8 cellular contexts compared by ENCODE assay signal in the genomic region with DNA sequence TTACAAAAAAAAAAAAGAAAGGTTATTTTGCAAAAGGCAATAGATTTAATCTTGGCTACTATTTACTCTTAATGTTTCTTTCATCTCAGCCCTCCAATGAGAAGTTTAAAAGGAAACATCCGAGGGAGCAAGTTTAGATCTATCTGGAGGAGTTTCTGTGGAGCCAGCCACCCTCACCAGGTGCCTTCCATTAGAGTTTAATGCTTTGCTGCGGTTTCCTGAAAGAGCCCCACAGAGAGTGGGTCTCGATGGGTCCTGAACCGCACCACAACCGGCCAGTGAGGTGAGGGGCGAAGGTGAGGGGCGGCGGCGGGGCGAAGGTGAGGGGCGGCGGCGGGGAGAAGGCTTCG. TPM values are rescaled to one million over a fixed set of nuclear protein-coding genes. Genes with fewer than 3 reads are reported as not detected.
DNase-seq lines count a peak whose midpoint lies in the region; ATAC-seq and TF ChIP-seq lines count a peak whose summit lies in the region.

No MANE protein-coding gene starts in this region.

- TF ChIP-seq POLR2A in IMR-90 (IDR thresholded peaks at IDR 0.05; ENCODE audit: low read depth, low read length) (no peak), testis (IDR thresholded peaks at IDR 0.05) (no peak)

- H3K4me3 ChIP-seq in IMR-90 (ENCODE audit: insufficient read depth, low read depth, low read length) = peak overlapping the region; percentile 69
- peak overlapping the region; percentile 86 to 91 for H3K4me3 ChIP-seq in testis

- no peak overlapping the region for H4K91ac ChIP-seq in IMR-90 (ENCODE audit: insufficient read depth, low read depth, low read length)

- no peak overlapping the region for H2AK9ac ChIP-seq in IMR-90 (replicated peaks; ENCODE audit: low read depth, low read length, poor library complexity)

- peaks cover 10% of the 10 kb centered on the region for H3K4me1 Mint-ChIP-seq in activated T-cell treated with anti-CD3 and anti-CD28 coated beads, Interleukin-2, amount 50 U/mL, for 72 hours (ENCODE audit: low read depth)
- peaks cover 64% of the 10 kb centered on the region for H3K4me1 Mint-ChIP-seq in brain

- H3K27me3 ChIP-seq in IMR-90 (ENCODE audit: control insufficient read depth, insufficient read depth, low read length) (no peaks in the 10 kb centered on the region), layer of hippocampus (ENCODE audit: control insufficient read depth, insufficient read depth, low read length) (no peaks in the 10 kb centered on the region), testis (no peaks in the 10 kb centered on the region)

- H2BK20ac ChIP-seq in IMR-90 (ENCODE audit: low read depth, low read length) = no peak overlapping the region

- H3K79me1 ChIP-seq in IMR-90 (ENCODE audit: low read depth in 1 of 2, low read length in 2 of 2) = no peaks in the 10 kb centered on the region

- H3K56ac ChIP-seq in IMR-90 (ENCODE audit: extremely low read depth, insufficient read depth, low read length) = no peak overlapping the region

- H2BK15ac ChIP-seq in IMR-90 (ENCODE audit: low read depth, low read length) = no peak overlapping the region

- ATAC-seq in activated T-cell treated with anti-CD3 and anti-CD28 coated beads, Interleukin-2, amount 50 U/mL, for 72 hours (replicated peaks in 1 of 2) = no peak
- no peak; the same call in 1 of the 2 replicates for ATAC-seq in IMR-90 (ENCODE audit: low read depth)
- no peak for ATAC-seq in HG03135 (IDR thresholded peaks at IDR 0.05; ENCODE audit: unreplicated experiment)

- TF ChIP-seq RAD21 in IMR-90 (IDR thresholded peaks at IDR 0.05; ENCODE audit: low read length) = no peak

- TF ChIP-seq CTCF in IMR-90 (conservative IDR thresholded peaks at IDR 0.05; ENCODE audit: low read depth, low read length) (no peak), brain (conservative IDR thresholded peaks at IDR 0.05) (no peak), testis (IDR thresholded peaks at IDR 0.05) (no peak)

- no peak overlapping the region for H3K9ac ChIP-seq in IMR-90 (ENCODE audit: low read depth, low read length)

- no peak for DNase-seq in activated T-cell treated with anti-CD3 and anti-CD28 coated beads, Interleukin-2, amount 50 U/mL, for 72 hours
- DNase-seq in activated T-cell treated with anti-CD3 and anti-CD28 coated beads, Interleukin-2, amount 50 U/mL, for 48 hours = no peak
- DNase-seq in IMR-90 (no peak), testis (peak; percentile 25)
- DNase-seq in effector CD8-positive, alpha-beta T cell (lab: John Stamatoyannopoulos, UW) = no peak

- no peaks in the 10 kb centered on the region for H3K27me3 Mint-ChIP-seq in activated T-cell treated with anti-CD3 and anti-CD28 coated beads, Interleukin-2, amount 50 U/mL, for 72 hours (ENCODE audit: low read depth)
- peaks cover 11% of the 10 kb centered on the region for H3K27me3 Mint-ChIP-seq in brain

- H2BK120ac ChIP-seq in IMR-90 (ENCODE audit: low read depth, low read length) = no peak overlapping the region

- no peak overlapping the region for H3K23ac ChIP-seq in IMR-90 (ENCODE audit: low read depth, low read length)

- H3K18ac ChIP-seq in IMR-90 (ENCODE audit: low read depth, low read length) = no peak overlapping the region

- H3K14ac ChIP-seq in IMR-90 (replicated peaks; ENCODE audit: low read depth, low read length) = no peak overlapping the region

- WGBS in IMR-90 (ENCODE audit: extremely low coverage in 2 of 2, insufficient read length in 1 of 2), 2 experiments = no CpG with 5 or more reads among the region's 14 CpGs
- WGBS in testis, 2 donors = 0% methylated on average over 10 to 14 of the region's 14 CpGs

- H3K4me1 ChIP-seq in IMR-90 (ENCODE audit: control insufficient read depth, insufficient read depth, low read length) (no peaks in the 10 kb centered on the region), testis (peaks cover 22% of the 10 kb centered on the region)

- peak overlapping the region; percentile 63 for H3K4me2 ChIP-seq in IMR-90 (ENCODE audit: low read depth, low read length)

- H3K27ac ChIP-seq in IMR-90 (ENCODE audit: insufficient read depth, low read length) (no peak overlapping the region), layer of hippocampus (ENCODE audit: low read depth, low read length) (peak overlapping the region; percentile 86), testis (peak overlapping the region; percentile 90 to 93)

- H3K4me3 Mint-ChIP-seq in activated T-cell treated with anti-CD3 and anti-CD28 coated beads, Interleukin-2, amount 50 U/mL, for 72 hours = peak overlapping the region; percentile 89 to 92
- H3K4me3 Mint-ChIP-seq in brain = peak overlapping the region; percentile 87 to 98 (median 95)

- H3K9me3 ChIP-seq in IMR-90 (ENCODE audit: control insufficient read depth, insufficient read depth, low read length) = no peaks in the 10 kb centered on the region
- no peaks in the 10 kb centered on the region for H3K9me3 ChIP-seq in testis

- no peak overlapping the region for H2AK5ac ChIP-seq in IMR-90 (ENCODE audit: low read depth, low read length)

- CTCF ChIA-PET in IMR-90 (lab: Yijun Ruan, JAX) = no interaction called here

- peak overlapping the region; percentile 98 for H2AFZ ChIP-seq in IMR-90 (replicated peaks; ENCODE audit: low read length, poor library complexity)

- no peak overlapping the region for H3K4ac ChIP-seq in IMR-90 (ENCODE audit: low read depth, low read length)

- in situ Hi-C loops in IMR-90 (cut with MboI; ENCODE audit: low sequenced_read_pairs) = loop anchor here (25.0 kb wide), 1 partner anchor 1315 kb away; no protein-coding TSS in a partner anchor

- no peak overlapping the region for H2BK5ac ChIP-seq in IMR-90 (ENCODE audit: low read depth, low read length, poor library complexity, severe bottlenecking)

- no peak overlapping the region for H4K8ac ChIP-seq in IMR-90 (ENCODE audit: low read depth in 2 of 2, low read length in 2 of 2)

- POLR2A ChIA-PET in IMR-90 (lab: Charles Lee; ENCODE audit: unreplicated experiment) = no interaction called here

- peaks cover 0 to 3% of the 10 kb centered on the region in 2 donors for H3K36me3 Mint-ChIP-seq in activated T-cell treated with anti-CD3 and anti-CD28 coated beads, Interleukin-2, amount 50 U/mL, for 72 hours (ENCODE audit: insufficient read depth in 2 of 2)
- H3K36me3 Mint-ChIP-seq in brain = no peaks in the 10 kb centered on the region

- no peaks in the 10 kb centered on the region for H4K20me1 ChIP-seq in IMR-90 (ENCODE audit: insufficient read depth, low read length)

- peaks cover 2% of the 10 kb centered on the region in 2 donors for H3K9me3 Mint-ChIP-seq in activated T-cell treated with anti-CD3 and anti-CD28 coated beads, Interleukin-2, amount 50 U/mL, for 72 hours
- H3K9me3 Mint-ChIP-seq in brain = peaks cover 0 to 8% (median 3%) of the 10 kb centered on the region in 5 experiments

- dilution Hi-C loops in IMR-90 (cut with HindIII; ENCODE audit: low sequenced_read_pairs, unreplicated experiment) = no loop called here

- H3K9me1 ChIP-seq in IMR-90 (ENCODE audit: insufficient read depth, low read length) = no peaks in the 10 kb centered on the region

- BruUV-seq in IMR-90 (replicated peaks; lab: Mats Ljungman, UMichigan) = no TSS peak

- H4K5ac ChIP-seq in IMR-90 (ENCODE audit: low read depth, low read length) = no peak overlapping the region

- H3K36me3 ChIP-seq in IMR-90 (ENCODE audit: control insufficient read depth, insufficient read depth, low read length) = no peaks in the 10 kb centered on the region
- H3K36me3 ChIP-seq in testis (ENCODE audit: low read depth, missing control alignments) = no peaks in the 10 kb centered on the region

- intact Hi-C loops in IMR-90 (cut with micrococcal nuclease) = no loop called here
- intact Hi-C loops in testis (cut with DNase I; ENCODE audit: low total_unique reads) = no loop called here

- peak overlapping the region; percentile 65 for H3K27ac Mint-ChIP-seq in activated T-cell treated with anti-CD3 and anti-CD28 coated beads, Interleukin-2, amount 50 U/mL, for 72 hours
- peak overlapping the region; percentile 81 to 98 (median 97) for H3K27ac Mint-ChIP-seq in brain

TF ChIP-seq in IMR-90, 13 proteins besides CTCF, POLR2A, EP300 and RAD21:
- TF ChIP-seq MXI1 (IDR thresholded peaks at IDR 0.05; ENCODE audit: borderline replicate concordance, low read depth, low read length) = no peak
- TF ChIP-seq FOS (IDR thresholded peaks at IDR 0.05; ENCODE audit: low read depth, low read length) = no peak
- no peak for TF ChIP-seq RCOR1 (IDR thresholded peaks at IDR 0.05; ENCODE audit: insufficient replicate concordance, low read length)
- TF ChIP-seq SMC3 (IDR thresholded peaks at IDR 0.05; ENCODE audit: low read depth, low read length) = no peak
- TF ChIP-seq, protein P1, sequence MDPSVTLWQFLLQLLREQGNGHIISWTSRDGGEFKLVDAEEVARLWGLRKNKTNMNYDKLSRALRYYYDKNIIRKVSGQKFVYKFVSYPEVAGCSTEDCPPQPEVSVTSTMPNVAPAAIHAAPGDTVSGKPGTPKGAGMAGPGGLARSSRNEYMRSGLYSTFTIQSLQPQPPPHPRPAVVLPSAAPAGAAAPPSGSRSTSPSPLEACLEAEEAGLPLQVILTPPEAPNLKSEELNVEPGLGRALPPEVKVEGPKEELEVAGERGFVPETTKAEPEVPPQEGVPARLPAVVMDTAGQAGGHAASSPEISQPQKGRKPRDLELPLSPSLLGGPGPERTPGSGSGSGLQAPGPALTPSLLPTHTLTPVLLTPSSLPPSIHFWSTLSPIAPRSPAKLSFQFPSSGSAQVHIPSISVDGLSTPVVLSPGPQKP (IDR thresholded peaks at IDR 0.05; ENCODE audit: borderline replicate concordance, low read depth, low read length) = no peak

RNA-seq across cellular contexts. Expression of a gene that starts 0.6 kb away (rescaled TPM):
- total RNA-seq in activated T-cell treated with anti-CD3 and anti-CD28 coated beads, Interleukin-2, amount 50 U/mL, for 72 hours = 1 to 10 TPM; 2.5 to 2.8 TPM
- 0.18 and 0.28 TPM in 2 replicates for total RNA-seq in IMR-90 (2012; rRNA removed)
- polyA plus RNA-seq in IMR-90 (2012; rRNA removed) = 0.09 and 0.15 TPM in 2 replicates
- polyA plus RNA-seq in IMR-90 (2012; cell fraction: cytosol; rRNA removed) = 0.03 and 0.19 TPM in 2 replicates
- polyA plus RNA-seq in IMR-90 (2012; cell fraction: nucleus; rRNA removed; ENCODE audit: low replicate concordance) = 0.07 and 0.11 TPM in 2 replicates
- 1.4 TPM for polyA plus RNA-seq in brain (ENCODE audit: insufficient read depth, low read depth, low replicate concordance)
- total RNA-seq in testis = 10 to 100 TPM; 28.8 to 34.5 TPM
- 19.1 TPM for polyA plus RNA-seq in testis (ENCODE audit: insufficient read depth, low read depth, low replicate concordance)

RNA-seq across cellular contexts. Expression of a gene that starts 0.8 kb away (rescaled TPM):
- total RNA-seq in activated T-cell treated with anti-CD3 and anti-CD28 coated beads, Interleukin-2, amount 50 U/mL, for 72 hours = not detected
- total RNA-seq in IMR-90 (2012; rRNA removed) (not detected in 2 replicates), testis (10 to 100 TPM; 54.0 to 84.6 TPM)
- polyA plus RNA-seq in IMR-90 (2012; rRNA removed) (0.27 TPM in 1 of 2 replicates, not detected in the other), brain (ENCODE audit: insufficient read depth, low read depth, low replicate concordance) (5.0 TPM), testis (ENCODE audit: insufficient read depth, low read depth, low replicate concordance) (81.7 TPM)
- polyA plus RNA-seq in IMR-90 (2012; cell fraction: cytosol; rRNA removed) = not detected in 2 replicates
- polyA plus RNA-seq in IMR-90 (2012; cell fraction: nucleus; rRNA removed; ENCODE audit: low replicate concordance) = not detected in 2 replicates

Comparison
In these comparisons a context has a peak if more than half of its experiments do, and no peak if none do; other contexts are left out.
1. RNA of a gene that starts 0.6 kb away (total RNA-seq): 28.8 to 34.5 TPM in testis; 2.5 to 2.8 TPM in activated T-cell treated with anti-CD3 and anti-CD28 coated beads, Interleukin-2, amount 50 U/mL, for 72 hours and 0.18 to 0.28 TPM in IMR-90; every median in the first group is over 4 times any median in the second.
2. RNA of a gene that starts 0.8 kb away (total RNA-seq): 54.0 to 84.6 TPM in testis; not detected in activated T-cell treated with anti-CD3 and anti-CD28 coated beads, Interleukin-2, amount 50 U/mL, for 72 hours and not detected in IMR-90; every median in the first group is over 10 times any median in the second.